In the genomic region with DNA sequence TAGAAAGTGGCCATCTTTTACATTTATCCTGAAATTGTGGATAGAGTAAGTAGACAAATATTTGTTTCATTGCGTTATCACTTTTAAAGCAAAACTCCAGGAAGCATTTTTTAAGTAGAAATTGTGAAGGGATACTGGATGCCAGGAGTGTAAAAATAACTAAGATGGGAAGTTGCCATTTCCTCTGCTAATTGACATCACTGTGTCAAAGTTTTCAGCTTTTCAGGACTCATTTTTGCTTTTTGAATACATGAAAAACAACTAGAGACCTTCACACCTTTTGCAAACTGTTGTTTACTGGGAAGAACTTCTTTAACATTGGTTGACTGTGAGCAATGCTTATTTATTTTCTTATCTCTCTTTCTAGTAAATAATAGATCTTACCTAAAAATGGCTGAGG, we compare ENCODE assay signal across 31 cellular contexts.
"Had no signal": no experiment of that assay in that cellular context is flagged by ENCODE, and none has a peak within 500 bp of the region (broad histone marks: within the 10 kb centered on the region; RNA-seq: fewer than 3 reads in every experiment).

No MANE protein-coding gene starts in this region.

- H3K36me3 ChIP-seq: colonic mucosa, esophagus muscularis mucosa, heart right ventricle, left ventricle myocardium inferior, right lobe of liver, thoracic aorta, transverse colon, upper lobe of right lung, vagina had no signal

- ATAC-seq: heart right ventricle; left colon; mucosa of descending colon; natural killer cell treated with Interleukin-12 subunit alpha and Interleukin-12 subunit beta and Interleukin-15 and Interleukin-18, amount 100 ng/mL, for 72 hours; stimulated activated naive B cell treated with anti-CD40 and anti-IgM and Interleukin-4, amounts not matched to agents 10 μg/mL and 1 μg/mL and 100 μg/mL, for 72 hours; upper lobe of right lung had no signal

- H3K4me3 ChIP-seq: colonic mucosa, esophagus muscularis mucosa, heart right ventricle, left ventricle myocardium inferior, lung, mucosa of descending colon, right lobe of liver, thoracic aorta, transverse colon, upper lobe of right lung, vagina had no signal

- H3K27ac ChIP-seq: colonic mucosa, esophagus muscularis mucosa, heart right ventricle, left ventricle myocardium inferior, parathyroid adenoma, right lobe of liver, thoracic aorta, transverse colon, upper lobe of right lung, vagina had no signal

- H3K9ac ChIP-seq: parathyroid adenoma had no signal

- H3K4me1 Mint-ChIP-seq: naive B cell; stimulated activated naive B cell treated with anti-CD40 and anti-IgM and Interleukin-4, amounts not matched to agents 10 μg/mL and 1 μg/mL and 100 μg/mL, for 72 hours had no signal

- H3K27me3 Mint-ChIP-seq: dendritic cell treated with granulocyte-macrophage colony-stimulating factor and Interleukin-4, amounts not matched to agents 40 ng/mL and 50 ng/mL, for 4 days; naive B cell; natural killer cell treated with Interleukin-12 subunit alpha and Interleukin-12 subunit beta and Interleukin-15 and Interleukin-18, amount 100 ng/mL, for 72 hours; progenitor cell of endocrine pancreas; stimulated activated naive B cell treated with anti-CD40 and anti-IgM and Interleukin-4, amounts not matched to agents 10 μg/mL and 1 μg/mL and 100 μg/mL, for 72 hours; stimulated activated naive CD8-positive, alpha-beta T cell treated with anti-CD3 and anti-CD28 coated beads, Interleukin-15, Interleukin-2, amounts not matched to agents 100 ng/mL and 50 ng/mL, for 24 hours had no signal

- H3K4me3 Mint-ChIP-seq: dendritic cell treated with granulocyte-macrophage colony-stimulating factor and Interleukin-4, amounts not matched to agents 40 ng/mL and 50 ng/mL, for 4 days; mesothelial cell of epicardium; naive B cell; natural killer cell treated with Interleukin-12 subunit alpha and Interleukin-12 subunit beta and Interleukin-15 and Interleukin-18, amount 100 ng/mL, for 72 hours; stimulated activated naive B cell treated with anti-CD40 and anti-IgM and Interleukin-4, amounts not matched to agents 10 μg/mL and 1 μg/mL and 100 μg/mL, for 72 hours; stimulated activated naive CD8-positive, alpha-beta T cell treated with anti-CD3 and anti-CD28 coated beads, Interleukin-15, Interleukin-2, amounts not matched to agents 100 ng/mL and 50 ng/mL, for 24 hours had no signal

- H2AFZ ChIP-seq: parathyroid adenoma had no signal

- H3K36me3 Mint-ChIP-seq: mesothelial cell of epicardium; naive B cell; natural killer cell treated with Interleukin-12 subunit alpha and Interleukin-12 subunit beta and Interleukin-15 and Interleukin-18, amount 100 ng/mL, for 72 hours; stimulated activated naive B cell treated with anti-CD40 and anti-IgM and Interleukin-4, amounts not matched to agents 10 μg/mL and 1 μg/mL and 100 μg/mL, for 72 hours had no signal

- H3K4me1 ChIP-seq: colonic mucosa, left ventricle myocardium inferior, parathyroid adenoma, right lobe of liver, upper lobe of right lung had no signal

- H3K27me3 ChIP-seq: colonic mucosa, esophagus muscularis mucosa, heart right ventricle, right lobe of liver, transverse colon, upper lobe of right lung, vagina had no signal

- H3K9me3 ChIP-seq: colonic mucosa, esophagus muscularis mucosa, heart right ventricle, left ventricle myocardium inferior, mucosa of descending colon, right lobe of liver, thoracic aorta, transverse colon, upper lobe of right lung, vagina had no signal

- H3K27ac Mint-ChIP-seq: dendritic cell treated with granulocyte-macrophage colony-stimulating factor and Interleukin-4, amounts not matched to agents 40 ng/mL and 50 ng/mL, for 4 days; mesothelial cell of epicardium; naive B cell; natural killer cell treated with Interleukin-12 subunit alpha and Interleukin-12 subunit beta and Interleukin-15 and Interleukin-18, amount 100 ng/mL, for 72 hours; progenitor cell of endocrine pancreas; stimulated activated naive B cell treated with anti-CD40 and anti-IgM and Interleukin-4, amounts not matched to agents 10 μg/mL and 1 μg/mL and 100 μg/mL, for 72 hours; stimulated activated naive CD8-positive, alpha-beta T cell treated with anti-CD3 and anti-CD28 coated beads, Interleukin-15, Interleukin-2, amounts not matched to agents 100 ng/mL and 50 ng/mL, for 24 hours had no signal

- DNase-seq: central memory CD4-positive, alpha-beta T cell; colonic mucosa; effector memory CD4-positive, alpha-beta T cell; foreskin melanocyte; glutamatergic neuron; heart right ventricle; hippocampal formation; islet precursor cell; kidney glomerular epithelial cell; left colon; left ventricle myocardium inferior; mesenchymal stem cell; mucosa of descending colon; naive B cell; right lobe of liver; small intestine; stimulated activated CD4-positive, alpha-beta T cell treated with anti-CD3 and anti-CD28 coated beads, Interleukin-15, amount 100 ng/mL, for 24 hours; stimulated activated CD4-positive, alpha-beta T cell treated with anti-CD3 and anti-CD28 coated beads, Interleukin-2, amount 100 ng/mL, for 48 hours; stimulated activated naive B cell treated with anti-CD40 and anti-IgM and Interleukin-4, amounts not matched to agents 10 μg/mL and 1 μg/mL and 100 μg/mL, for 72 hours; transverse colon; upper lobe of right lung had no signal

- H3K9me3 Mint-ChIP-seq: mesothelial cell of epicardium had no signal
